ENCODE assay signal across 8 cellular contexts in genomic region chr10:100186253-100186780, GRCh38. TPM values are rescaled to one million over a fixed set of nuclear protein-coding genes. Genes with fewer than 3 reads are reported as not detected.
DNase-seq lines count a peak whose midpoint lies in the region; ATAC-seq, FAIRE-seq and TF ChIP-seq lines count a peak whose summit lies in the region.

No MANE protein-coding gene starts in this region.

- TF ChIP-seq CTCF in bronchial epithelial cell (IDR thresholded peaks at IDR 0.05; ENCODE audit: insufficient read depth, low read length, severe bottlenecking) = no peak

- ATAC-seq in GM18502 (IDR thresholded peaks at IDR 0.05; ENCODE audit: poor library complexity, unreplicated experiment) (peak; percentile 61), HG02885 (IDR thresholded peaks at IDR 0.05; ENCODE audit: poor library complexity, unreplicated experiment) (peak; percentile 39), left colon (peak; percentile 44)

- H3K27ac ChIP-seq in substantia nigra (ENCODE audit: low read depth, low read length, poor library complexity, severe bottlenecking) = peak overlapping the region; percentile 88

- intact Hi-C loops in left colon (cut with DNase I, micrococcal nuclease) = no loop called here

- peaks cover 7% of the 10 kb centered on the region for H3K36me3 ChIP-seq in bronchial epithelial cell (ENCODE audit: control insufficient read depth, insufficient read depth, low read length)

- H3K27me3 ChIP-seq in bronchial epithelial cell (ENCODE audit: control insufficient read depth, insufficient read depth, low read length) = no peaks in the 10 kb centered on the region

- DNase-seq in AG20443 (ENCODE audit: low spot score) = peak; percentile 54
- peak; percentile 70 for DNase-seq in NCI-H69 (lab: John Stamatoyannopoulos, UW)
- peak; percentile 56 for DNase-seq in bronchial epithelial cell (ENCODE audit: low read depth)
- peak in 1 of 2 donors; percentile 59 for DNase-seq in left colon
- DNase-seq in substantia nigra (lab: John Stamatoyannopoulos, UW) = peak in 10 of 49 donors; percentile 6 to 42 (median 27)
- DNase-seq in NCI-H128 (lab: John Stamatoyannopoulos, UW; ENCODE audit: unreplicated experiment) = no peak

- FAIRE-seq in bronchial epithelial cell (lab: Jason Lieb, UNC) = no peak

- H3K4me3 ChIP-seq in bronchial epithelial cell (ENCODE audit: low read depth, low read length) = peak overlapping the region; percentile 88

RNA-seq across cellular contexts. Expression of gene ERLIN1, which starts 0.5 kb away (rescaled TPM):
- total RNA-seq in bronchial epithelial cell (31.6 and 76.9 TPM in 2 replicates), left colon (10 to 100 TPM; 44.3 to 55.9 TPM)

RNA-seq across cellular contexts. Expression of gene CHUK, which starts 43.1 kb away (rescaled TPM):
- total RNA-seq in bronchial epithelial cell = 28.7 and 31.6 TPM in 2 replicates
- 10 to 100 TPM; 21.8 to 22.5 TPM for total RNA-seq in left colon
